ENCODE assay signal across 25 cellular contexts in the genomic region with DNA sequence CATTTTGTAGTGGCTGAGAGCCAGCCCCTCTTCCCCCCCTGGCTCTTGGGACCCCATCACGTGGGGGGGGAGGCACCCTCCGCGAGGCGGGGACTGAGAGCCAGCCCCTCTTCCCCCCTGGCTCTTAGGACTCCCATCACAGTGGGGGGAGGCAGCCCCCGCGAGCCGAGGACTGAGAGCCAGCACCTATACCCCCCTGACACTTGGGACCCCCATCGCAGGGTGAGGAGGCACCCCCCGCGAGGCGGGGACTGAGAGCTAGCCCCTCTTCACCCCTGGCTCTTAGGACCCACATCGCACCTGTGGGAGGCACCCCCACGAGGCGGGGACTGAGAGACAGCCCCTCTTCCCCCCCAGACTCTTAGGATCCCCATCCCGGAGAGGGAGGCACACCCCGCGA.
"Had no signal": no experiment of that assay in that cellular context is flagged by ENCODE, and none has a peak within 500 bp of the region (broad histone marks: within the 10 kb centered on the region; RNA-seq: fewer than 3 reads in every experiment).

No MANE protein-coding gene starts in this region.

- H3K4me1 ChIP-seq: colonic mucosa, esophagus squamous epithelium, gastrocnemius medialis, heart left ventricle, left lung had no signal

- DNase-seq: colonic mucosa; cortex of kidney; effector CD8-positive, alpha-beta T cell; effector memory CD8-positive, alpha-beta T cell; endodermal cell; erythroblast; esophagus squamous epithelium; foreskin fibroblast; foreskin melanocyte; gastrocnemius medialis; heart left ventricle; hypothalamus; left cardiac atrium; left ventricle myocardium superior; mammary epithelial cell; mesendoderm; midbrain had no signal

- H3K27ac Mint-ChIP-seq: dendritic cell treated with granulocyte-macrophage colony-stimulating factor and Interleukin-4, amounts not matched to agents 40 ng/mL and 50 ng/mL, for 4 days; effector memory CD8-positive, alpha-beta T cell; endodermal cell; memory B cell had no signal

- H3K9me3 ChIP-seq: gastrocnemius medialis had no signal

- H3K27me3 Mint-ChIP-seq: dendritic cell treated with granulocyte-macrophage colony-stimulating factor and Interleukin-4, amounts not matched to agents 40 ng/mL and 50 ng/mL, for 4 days; effector memory CD8-positive, alpha-beta T cell; memory B cell had no signal

- H3K27ac ChIP-seq: colonic mucosa, epithelial cell of prostate, esophagus squamous epithelium, gastrocnemius medialis, heart left ventricle, hepatocyte, left lung had no signal

- FAIRE-seq: endometrium, islet of Langerhans had no signal

- H3K27me3 ChIP-seq: colonic mucosa, esophagus squamous epithelium, gastrocnemius medialis, heart left ventricle, hepatocyte, left lung had no signal

- H3K4me3 Mint-ChIP-seq: dendritic cell treated with granulocyte-macrophage colony-stimulating factor and Interleukin-4, amounts not matched to agents 40 ng/mL and 50 ng/mL, for 4 days; effector memory CD8-positive, alpha-beta T cell; endodermal cell; memory B cell had no signal

- H3K4me1 Mint-ChIP-seq: endodermal cell, memory B cell had no signal

- H3K36me3 ChIP-seq: colonic mucosa, esophagus squamous epithelium, gastrocnemius medialis, heart left ventricle, left lung had no signal

- H3K36me3 Mint-ChIP-seq: memory B cell had no signal

- H3K4me3 ChIP-seq: colonic mucosa, esophagus squamous epithelium, gastrocnemius medialis, heart left ventricle, hepatocyte, left lung, lung had no signal
